In the genomic region with DNA sequence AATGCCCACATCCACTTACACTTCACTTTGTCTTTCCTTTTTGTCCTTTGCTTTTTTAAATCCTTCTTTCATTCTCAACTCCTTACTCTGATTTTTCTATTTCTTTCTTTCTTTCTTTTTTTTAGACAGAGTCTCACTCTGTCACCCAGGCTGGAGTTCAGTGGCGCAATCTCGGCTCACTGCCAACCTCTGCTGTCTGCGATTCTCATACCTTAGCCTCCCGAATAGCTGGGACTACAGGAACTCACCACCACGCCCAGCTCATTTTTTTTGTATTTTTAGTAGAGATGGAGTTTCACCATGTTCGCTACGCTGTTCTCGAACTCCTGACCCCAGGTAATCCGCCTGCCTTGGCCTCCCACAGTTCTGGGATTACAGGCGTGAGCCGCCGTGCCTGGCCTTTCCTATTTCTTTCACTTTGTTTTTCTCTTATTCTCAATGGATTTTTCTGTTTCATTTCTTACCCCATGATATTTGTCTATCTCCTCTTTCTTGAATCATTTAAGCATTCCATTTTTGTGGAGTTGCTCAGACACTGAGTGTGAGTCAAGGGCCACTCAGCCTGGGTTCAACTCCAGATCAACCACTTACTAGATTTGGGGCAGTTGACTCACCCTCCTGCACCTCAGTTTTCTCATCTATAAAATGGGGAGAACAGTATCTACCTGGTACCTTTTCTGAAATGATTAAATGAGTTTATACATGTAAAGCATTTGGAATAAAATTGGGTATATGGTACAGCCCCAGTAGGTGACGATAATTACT, we compare ENCODE assay signal across 22 cellular contexts. TPM values are rescaled to one million over a fixed set of nuclear protein-coding genes. Genes with fewer than 3 reads are reported as not detected.
DNase-seq lines count a peak whose midpoint lies in the region; ATAC-seq, FAIRE-seq and TF ChIP-seq lines count a peak whose summit lies in the region.
"Had no signal": no experiment of that assay in that cellular context is flagged by ENCODE, and none has a peak within 500 bp of the region (broad histone marks: within the 10 kb centered on the region; RNA-seq: fewer than 3 reads in every experiment).

No MANE protein-coding gene starts in this region.

- ATAC-seq in SK-N-SH treated with all-trans-retinoic acid at 6 μM for 48 hours: no peak
- no peak for ATAC-seq in stimulated activated naive CD8-positive, alpha-beta T cell treated with anti-CD3 and anti-CD28 coated beads, Interleukin-15, amount 100 ng/mL, for 72 hours
- ATAC-seq: activated T-cell treated with anti-CD3 and anti-CD28 coated beads, Interleukin-2, amount 50 U/mL, for 72 hours; GM12878; heart left ventricle; stimulated activated memory B cell treated with anti-CD40 and anti-IgM and Interleukin-4, amounts not matched to agents 10 μg/mL and 1 μg/mL and 100 μg/mL, for 72 hours; T-cell had no signal

- H3F3A ChIP-seq in SK-N-SH (replicated peaks; ENCODE audit: insufficient read depth): peaks cover 5% of the 10 kb centered on the region

- TF ChIP-seq RAD21 in SK-N-SH (IDR thresholded peaks at IDR 0.05; ENCODE audit: low read length): no peak

- H3K27me3 Mint-ChIP-seq in stimulated activated naive CD8-positive, alpha-beta T cell treated with anti-CD3 and anti-CD28 coated beads, Interleukin-15, amount 100 ng/mL, for 72 hours: peaks cover 26% of the 10 kb centered on the region

- no peaks in the 10 kb centered on the region for H4K20me1 ChIP-seq in SK-N-SH (ENCODE audit: insufficient read depth)

- H3K9me3 Mint-ChIP-seq in stimulated activated naive CD8-positive, alpha-beta T cell treated with anti-CD3 and anti-CD28 coated beads, Interleukin-15, amount 100 ng/mL, for 72 hours: no peaks in the 10 kb centered on the region
- H3K9me3 Mint-ChIP-seq: activated CD4-positive, alpha-beta memory T cell treated with anti-CD3 and anti-CD28 coated beads for 36 hours; activated T-cell treated with anti-CD3 and anti-CD28 coated beads, Interleukin-2, amount 50 U/mL, for 72 hours; nephron; stimulated activated memory B cell treated with anti-CD40 and anti-IgM and Interleukin-4, amounts not matched to agents 10 μg/mL and 1 μg/mL and 100 μg/mL, for 72 hours; T-cell had no signal

- H3K4me1 ChIP-seq in SK-N-SH (ENCODE audit: control insufficient read depth in 1 of 2, insufficient read depth in 2 of 2, low read depth in 1 of 2, low read length in 1 of 2) (peaks cover 10 to 20% of the 10 kb centered on the region in 2 experiments; a peak in 3 of 4 replicates), small intestine (ENCODE audit: control insufficient read depth in 2 of 2, insufficient read depth in 1 of 2, low read depth in 1 of 2, low read length in 1 of 2) (peaks cover 0 to 2% of the 10 kb centered on the region in 2 donors)

- no peak overlapping the region for H3K27ac Mint-ChIP-seq in stimulated activated naive CD8-positive, alpha-beta T cell treated with anti-CD3 and anti-CD28 coated beads, Interleukin-15, amount 100 ng/mL, for 72 hours
- H3K27ac Mint-ChIP-seq: activated CD4-positive, alpha-beta memory T cell treated with anti-CD3 and anti-CD28 coated beads for 36 hours; activated T-cell treated with anti-CD3 and anti-CD28 coated beads, Interleukin-2, amount 50 U/mL, for 72 hours; nephron; stimulated activated memory B cell treated with anti-CD40 and anti-IgM and Interleukin-4, amounts not matched to agents 10 μg/mL and 1 μg/mL and 100 μg/mL, for 72 hours; T-cell had no signal

- TF ChIP-seq CTCF in SK-N-SH (IDR thresholded peaks at IDR 0.05): no peak

- H3K4me1 Mint-ChIP-seq in stimulated activated naive CD8-positive, alpha-beta T cell treated with anti-CD3 and anti-CD28 coated beads, Interleukin-15, amount 100 ng/mL, for 72 hours: peaks cover 10% of the 10 kb centered on the region

- 93% methylated on average over 13 of the region's 13 CpGs for WGBS in SK-N-SH (ENCODE audit: low lambda C conversion rate)
- 55 to 90% (median 79%) methylated on average over 13 of the region's 13 CpGs for WGBS in small intestine, 3 donors

- H3K4me3 ChIP-seq in SK-N-SH (ENCODE audit: low read depth in 2 of 2, low read length in 1 of 2) (no peak overlapping the region), small intestine (ENCODE audit: low read depth in 1 of 2, low read length in 2 of 2) (no peak overlapping the region)
- H3K4me3 ChIP-seq: BLaER1, cardiac muscle cell, esophagus squamous epithelium, GM12878, heart left ventricle, transverse colon had no signal

- no peak overlapping the region for H3K9ac ChIP-seq in SK-N-SH
- H3K9ac ChIP-seq: BLaER1 had no signal

- no peaks in the 10 kb centered on the region for H3K9me2 ChIP-seq in SK-N-SH

- no peaks in the 10 kb centered on the region for H3K9me3 ChIP-seq in SK-N-SH
- no peaks in the 10 kb centered on the region for H3K9me3 ChIP-seq in small intestine (ENCODE audit: control insufficient read depth, low read depth)
- H3K9me3 ChIP-seq: BLaER1, esophagus squamous epithelium, heart left ventricle, transverse colon had no signal

- CTCF ChIA-PET in SK-N-SH (lab: Yijun Ruan, JAX): no interaction called here

- no peak overlapping the region for H2AFZ ChIP-seq in SK-N-SH (ENCODE audit: low read depth)

- no peak for FAIRE-seq in small intestine (lab: Jason Lieb, UNC)
- FAIRE-seq: D721Med, GM12878 had no signal

- H3K27ac ChIP-seq in SK-N-SH (ENCODE audit: low read depth in 2 of 2, low read length in 1 of 2) (no peak overlapping the region), epithelial cell of prostate (peak overlapping the region; percentile 20), small intestine (ENCODE audit: low read depth in 1 of 2, low read length in 1 of 2) (no peak overlapping the region)
- H3K27ac ChIP-seq: 22Rv1, BLaER1, cardiac muscle cell, esophagus squamous epithelium, transverse colon, VCaP had no signal

- no peak for DNase-seq in SK-N-SH
- no peak for DNase-seq in epithelial cell of prostate (ENCODE audit: low read depth, low spot score)
- peak; percentile 37 for DNase-seq in small intestine
- DNase-seq in NCI-H345 treated with DMSO at 0.1 percent for 48 hours (lab: John Stamatoyannopoulos, UW; ENCODE audit: unreplicated experiment): no peak
- no peak for DNase-seq in stimulated activated naive CD8-positive, alpha-beta T cell treated with anti-CD3 and anti-CD28 coated beads, Interleukin-15, amount 100 ng/mL, for 72 hours
- DNase-seq: activated CD4-positive, alpha-beta memory T cell treated with anti-CD3 and anti-CD28 coated beads for 36 hours; activated T-cell treated with anti-CD3 and anti-CD28 coated beads, Interleukin-2, amount 50 U/mL, for 72 hours; esophagus squamous epithelium; GDM1; NCI-H1436 treated with DMSO at 0.1 percent for 48 hours; T-cell; transverse colon had no signal

- H3K27me3 ChIP-seq in SK-N-SH (ENCODE audit: insufficient read depth) (no peaks in the 10 kb centered on the region), small intestine (ENCODE audit: control insufficient read depth in 2 of 2, insufficient read depth in 2 of 2, low read length in 2 of 2) (no peaks in the 10 kb centered on the region)
- H3K27me3 ChIP-seq: BLaER1, cardiac muscle cell, heart left ventricle, transverse colon had no signal

- POLR2A ChIA-PET in SK-N-SH (lab: Yijun Ruan, JAX): no interaction called here

- H3K4me2 ChIP-seq in SK-N-SH: no peak overlapping the region
- H3K4me2 ChIP-seq: BLaER1 had no signal

- TF ChIP-seq EP300 in SK-N-SH (IDR thresholded peaks at IDR 0.05; ENCODE audit: borderline replicate concordance in 1 of 2, low read depth in 1 of 2, low read length in 1 of 2): no peak

- H3K4me3 Mint-ChIP-seq in stimulated activated naive CD8-positive, alpha-beta T cell treated with anti-CD3 and anti-CD28 coated beads, Interleukin-15, amount 100 ng/mL, for 72 hours: no peak overlapping the region
- H3K4me3 Mint-ChIP-seq: activated CD4-positive, alpha-beta memory T cell treated with anti-CD3 and anti-CD28 coated beads for 36 hours; activated T-cell treated with anti-CD3 and anti-CD28 coated beads, Interleukin-2, amount 50 U/mL, for 72 hours; nephron; stimulated activated memory B cell treated with anti-CD40 and anti-IgM and Interleukin-4, amounts not matched to agents 10 μg/mL and 1 μg/mL and 100 μg/mL, for 72 hours; T-cell had no signal

- H3K36me3 ChIP-seq in SK-N-SH (replicated peaks in 1 of 2; ENCODE audit: control insufficient read depth in 1 of 2, insufficient read depth in 2 of 2, low read length in 1 of 2) (no peaks in the 10 kb centered on the region), small intestine (ENCODE audit: control insufficient read depth in 2 of 2, insufficient read depth in 2 of 2, low read length in 2 of 2) (no peaks in the 10 kb centered on the region)
- H3K36me3 ChIP-seq: BLaER1, cardiac muscle cell, esophagus squamous epithelium, heart left ventricle, transverse colon had no signal

- H3K79me2 ChIP-seq in SK-N-SH (ENCODE audit: insufficient read depth): no peaks in the 10 kb centered on the region

TF ChIP-seq in SK-N-SH, 30 proteins besides CTCF, POLR2A, EP300 and RAD21:
- no peak for TF ChIP-seq RXRA (IDR thresholded peaks at IDR 0.05; ENCODE audit: borderline replicate concordance, low read depth)
- TF ChIP-seq FOSL2 (IDR thresholded peaks at IDR 0.05; ENCODE audit: borderline replicate concordance, low read depth): peak; percentile 39

TF ChIP-seq in SK-N-SH treated with all-trans-retinoic acid at 6 μM for 48 hours, 23 proteins besides CTCF, POLR2A, EP300 and RAD21 (continues in another document):
- TF ChIP-seq SNAI2 (CRISPR knock-in tag; IDR thresholded peaks at IDR 0.05) (no peak), RARB (CRISPR knock-in tag; IDR thresholded peaks at IDR 0.05) (no peak), PPARA (CRISPR knock-in tag; IDR thresholded peaks at IDR 0.05; ENCODE audit: borderline replicate concordance) (no peak)

RNA-seq across cellular contexts. Expression of a gene that starts 7.6 kb away (rescaled TPM):
- polyA plus RNA-seq in SK-N-SH (2012; rRNA removed) (0.03 TPM in 1 of 2 replicates, not detected in the other), small intestine (under 1 TPM in 2 of 3 donors, not detected in 1; 0.54 to 0.76 TPM)
- polyA plus RNA-seq in SK-N-SH (2012; cell fraction: cytosol; rRNA removed): not detected in 2 replicates
- 0.01 TPM in 1 of 2 replicates, not detected in the other for polyA plus RNA-seq in SK-N-SH (2012; cell fraction: nucleus; rRNA removed)

RNA-seq across cellular contexts. Expression of a gene that starts 31.7 kb away (rescaled TPM):
- 0.03 TPM in 1 of 2 replicates, not detected in the other for polyA plus RNA-seq in SK-N-SH (2012; rRNA removed)
- polyA plus RNA-seq in SK-N-SH (2012; cell fraction: cytosol; rRNA removed): under 0.01 and 0.01 TPM in 2 replicates
- 0.21 TPM in 1 of 2 replicates, not detected in the other for polyA plus RNA-seq in SK-N-SH (2012; cell fraction: nucleus; rRNA removed)
- under 1 TPM in 1 of 3 donors, not detected in 2; 0.06 TPM for polyA plus RNA-seq in small intestine
- polyA plus RNA-seq: cardiac muscle cell, GM12878 had no signal

RNA-seq across cellular contexts. Expression of a gene that starts 43.9 kb away (rescaled TPM):
- 0.05 TPM in 2 replicates for polyA plus RNA-seq in SK-N-SH (2012; rRNA removed)
- polyA plus RNA-seq in SK-N-SH (2012; cell fraction: cytosol; rRNA removed): 0.01 TPM in 1 of 2 replicates, not detected in the other
- polyA plus RNA-seq in SK-N-SH (2012; cell fraction: nucleus; rRNA removed): 0.15 and 0.30 TPM in 2 replicates
- polyA plus RNA-seq in small intestine: under 1 TPM in 1 of 3 donors, not detected in 2; 0.18 TPM
